20 cellular contexts compared by ENCODE assay signal in genomic region chr2:119475225-119475856, GRCh38. TPM values are rescaled to one million over a fixed set of nuclear protein-coding genes. Genes with fewer than 3 reads are reported as not detected.
A peak's percentile ranks its signal among the peaks of the same experiment; 100 is the strongest.
DNase-seq lines count a peak whose midpoint lies in the region; ATAC-seq and TF ChIP-seq lines count a peak whose summit lies in the region.
"Had no signal": no experiment of that assay in that cellular context is flagged by ENCODE, and none has a peak within 500 bp of the region (broad histone marks: within the 10 kb centered on the region; RNA-seq: fewer than 3 reads in every experiment).

No MANE protein-coding gene starts in this region.

- no peak for TF ChIP-seq POLR2A in uterus (IDR thresholded peaks at IDR 0.05)

- ATAC-seq in HG02840 (IDR thresholded peaks at IDR 0.05; ENCODE audit: low FRiP score, unreplicated experiment): no peak

- no peaks in the 10 kb centered on the region for H3K36me3 ChIP-seq in uterus
- H3K36me3 ChIP-seq: esophagus squamous epithelium, upper lobe of right lung had no signal

- no peak for TF ChIP-seq CTCF in neural crest cell (conservative IDR thresholded peaks at IDR 0.05)
- TF ChIP-seq CTCF in uterus (IDR thresholded peaks at IDR 0.05): no peak

- H3K4me1 Mint-ChIP-seq in neural crest cell: peaks cover 11% of the 10 kb centered on the region

- DNase-seq in NCI-H146 (lab: John Stamatoyannopoulos, UW) (peak; percentile 28), NCI-H146 treated with DMSO at 0.1 percent for 48 hours (lab: John Stamatoyannopoulos, UW; ENCODE audit: unreplicated experiment) (no peak), NCI-H1694 treated with DMSO at 0.1 percent for 48 hours (lab: John Stamatoyannopoulos, UW) (peak; percentile 17), ecto neural progenitor cell (ENCODE audit: low spot score) (peak; percentile 47), neural crest cell (ENCODE audit: low read depth, low spot score) (no peak), uterus (no peak), NOMO-1 treated with dmso at 0.1 percent for 144 hours (lab: John Stamatoyannopoulos, UW; ENCODE audit: unreplicated experiment) (no peak)
- DNase-seq: esophagus squamous epithelium, GDM1, NCI-H510A, T-helper 9 cell had no signal

- H3K4me3 ChIP-seq in uterus: no peak overlapping the region
- H3K4me3 ChIP-seq: esophagus squamous epithelium, hepatocyte, upper lobe of right lung had no signal

- H3K9me3 ChIP-seq in uterus: no peaks in the 10 kb centered on the region
- H3K9me3 ChIP-seq: esophagus squamous epithelium, upper lobe of right lung had no signal

- H3K27ac ChIP-seq in uterus: no peak overlapping the region
- H3K27ac ChIP-seq: esophagus squamous epithelium, hepatocyte, upper lobe of right lung had no signal

- no peaks in the 10 kb centered on the region for H3K4me1 ChIP-seq in uterus

- no peaks in the 10 kb centered on the region for H3K27me3 Mint-ChIP-seq in neural crest cell (ENCODE audit: low read depth)

- H3K36me3 Mint-ChIP-seq in neural crest cell (ENCODE audit: low read depth): no peaks in the 10 kb centered on the region

- H3K27me3 ChIP-seq in uterus: no peaks in the 10 kb centered on the region
- H3K27me3 ChIP-seq: hepatocyte had no signal

- intact Hi-C loops in uterus (cut with DNase I; ENCODE audit: low total_unique reads): no loop called here

- H3K9me3 Mint-ChIP-seq in neural crest cell: no peaks in the 10 kb centered on the region
- H3K9me3 Mint-ChIP-seq: activated T-cell treated with anti-CD3 and anti-CD28 coated beads, Interleukin-2, amount 50 U/mL, for 72 hours; CD4-positive, alpha-beta T cell; nephron had no signal

- peak overlapping the region; percentile 10 for H3K27ac Mint-ChIP-seq in neural crest cell (ENCODE audit: unreplicated experiment)
- H3K27ac Mint-ChIP-seq: activated T-cell treated with anti-CD3 and anti-CD28 coated beads, Interleukin-2, amount 50 U/mL, for 72 hours; CD4-positive, alpha-beta T cell had no signal

- no peak overlapping the region for H3K4me3 Mint-ChIP-seq in neural crest cell
- H3K4me3 Mint-ChIP-seq: activated T-cell treated with anti-CD3 and anti-CD28 coated beads, Interleukin-2, amount 50 U/mL, for 72 hours; CD4-positive, alpha-beta T cell; nephron had no signal

RNA-seq across cellular contexts. Expression of gene TMEM37, which starts 43.7 kb away (rescaled TPM):
- total RNA-seq in neural crest cell (4.7 and 5.3 TPM in 2 replicates), uterus (1 to 10 TPM in 3 of 4 donors, not detected in 1; 1.2 to 5.4 (median 3.7) TPM)
- total RNA-seq: activated T-cell treated with anti-CD3 and anti-CD28 coated beads, Interleukin-2, amount 50 U/mL, for 72 hours; CD4-positive, alpha-beta T cell had no signal

RNA-seq across cellular contexts. Expression of gene SCTR, which starts 48.9 kb away (rescaled TPM):
- total RNA-seq in neural crest cell: not detected in 2 replicates
- not detected for total RNA-seq in uterus
- total RNA-seq: A172; activated T-cell treated with anti-CD3 and anti-CD28 coated beads, Interleukin-2, amount 50 U/mL, for 72 hours; CD4-positive, alpha-beta T cell; esophagus squamous epithelium; lower leg skin; sciatic nerve had no signal

Comparison
In these comparisons a context has a peak if more than half of its experiments do, and no peak if none do; other contexts are left out.
1. DNase-seq: peak in NCI-H146 (single experiment), NCI-H1694 treated with DMSO at 0.1 percent for 48 hours (single experiment) and ecto neural progenitor cell (single experiment); none in NCI-H146 treated with DMSO at 0.1 percent for 48 hours (single experiment), neural crest cell (single experiment), uterus (0 of 2) and NOMO-1 treated with dmso at 0.1 percent for 144 hours (single experiment).